11 cellular contexts compared by ENCODE assay signal in genomic region chr7:74275401-74275881, GRCh38. TPM values are rescaled to one million over a fixed set of nuclear protein-coding genes. Genes with fewer than 3 reads are reported as not detected.
DNase-seq lines count a peak whose midpoint lies in the region; ATAC-seq and TF ChIP-seq lines count a peak whose summit lies in the region.
"Had no signal": no experiment of that assay in that cellular context is flagged by ENCODE, and none has a peak within 500 bp of the region (broad histone marks: within the 10 kb centered on the region; RNA-seq: fewer than 3 reads in every experiment).

No MANE protein-coding gene starts in this region.

- no peaks in the 10 kb centered on the region for H3K36me3 Mint-ChIP-seq in HFFc6 (ENCODE audit: low read depth)

- peaks cover 5% of the 10 kb centered on the region for H3K27me3 Mint-ChIP-seq in HFFc6 (ENCODE audit: insufficient read depth)

- no peak overlapping the region for H3K4me3 Mint-ChIP-seq in HFFc6
- H3K4me3 Mint-ChIP-seq: activated CD4-positive, alpha-beta T cell treated with anti-CD3 and anti-CD28 coated beads, Interleukin-2, amount 10 ng/mL, durations not matched to agents 24 days and 14 days had no signal

- DNase-seq in COLO668 (lab: John Stamatoyannopoulos, UW; ENCODE audit: unreplicated experiment): peak; percentile 18
- DNase-seq in HFFc6: no peak
- no peak for DNase-seq in brain microvascular endothelial cell
- peak; percentile 51 to 61 for DNase-seq in lung microvascular endothelial cell (ENCODE audit: low read depth in 2 of 2)
- DNase-seq in activated CD4-positive, alpha-beta T cell treated with anti-CD3 and anti-CD28 coated beads, Interleukin-2, amount 50 U/mL, for 4 hours: no peak
- DNase-seq: activated CD4-positive, alpha-beta T cell treated with anti-CD3 and anti-CD28 coated beads, Interleukin-2, amount 10 ng/mL, durations not matched to agents 24 days and 14 days; foreskin melanocyte; KG1 had no signal

- no peaks in the 10 kb centered on the region for H3K27me3 ChIP-seq in brain microvascular endothelial cell (replicated peaks)

- H3K9me3 Mint-ChIP-seq in HFFc6: no peaks in the 10 kb centered on the region
- H3K9me3 Mint-ChIP-seq: activated CD4-positive, alpha-beta T cell treated with anti-CD3 and anti-CD28 coated beads, Interleukin-2, amount 10 ng/mL, durations not matched to agents 24 days and 14 days had no signal

- TF ChIP-seq CTCF in HFFc6 (IDR thresholded peaks at IDR 0.05) (peak; percentile 77), brain microvascular endothelial cell (IDR thresholded peaks at IDR 0.05; ENCODE audit: low read depth, low read length, missing control alignments) (peak; percentile 78)

- peaks cover 49% of the 10 kb centered on the region for H3K4me1 Mint-ChIP-seq in HFFc6 (ENCODE audit: low read depth)

- no peak overlapping the region for H3K4me3 ChIP-seq in brain microvascular endothelial cell (ENCODE audit: low read depth, low read length)

- in situ Hi-C loops in brain microvascular endothelial cell (cut with HindIII; ENCODE audit: low pct_ligation_motif_present, low sequenced_read_pairs): no loop called here

- no peaks in the 10 kb centered on the region for H3K36me3 ChIP-seq in brain microvascular endothelial cell (replicated peaks)

- H3K27ac Mint-ChIP-seq in HFFc6: no peak overlapping the region
- H3K27ac Mint-ChIP-seq: activated CD4-positive, alpha-beta T cell treated with anti-CD3 and anti-CD28 coated beads, Interleukin-2, amount 10 ng/mL, durations not matched to agents 24 days and 14 days had no signal

- H3K27ac ChIP-seq in brain microvascular endothelial cell: no peak overlapping the region

- ATAC-seq in GM18867 (IDR thresholded peaks at IDR 0.05; ENCODE audit: unreplicated experiment) (no peak), GM18498 (IDR thresholded peaks at IDR 0.05; ENCODE audit: unreplicated experiment) (no peak), GM21515 (IDR thresholded peaks at IDR 0.05; ENCODE audit: unreplicated experiment) (no peak)

RNA-seq across cellular contexts. Expression of gene CLIP2, which starts 13.8 kb away (rescaled TPM):
- total RNA-seq in HFFc6 (2021; fragmentation: NEBNext Ultra II Directional; extraction: Animal tissue kit (Norgen Biotek cat#: 25700)): 10 to 100 TPM; 27.9 to 37.5 (median 34.5) TPM
- total RNA-seq in lung microvascular endothelial cell: 28.1 and 42.3 TPM in 2 replicates

RNA-seq across cellular contexts. Expression of gene RFC2, which starts 21.2 kb away (rescaled TPM):
- total RNA-seq in HFFc6 (2021; fragmentation: NEBNext Ultra II Directional; extraction: Animal tissue kit (Norgen Biotek cat#: 25700)): 10 to 100 TPM; 16.8 to 37.7 (median 34.0) TPM
- total RNA-seq in lung microvascular endothelial cell: 15.7 and 17.7 TPM in 2 replicates

Comparison
In these comparisons a context has a peak if more than half of its experiments do, and no peak if none do; other contexts are left out.
1. DNase-seq: peak in COLO668 (single experiment) and lung microvascular endothelial cell (2 of 2); none in HFFc6 (single experiment), brain microvascular endothelial cell (single experiment) and activated CD4-positive, alpha-beta T cell treated with anti-CD3 and anti-CD28 coated beads, Interleukin-2, amount 50 U/mL, for 4 hours (0 of 2).